Comparison of ENCODE assay signal across 8 cellular contexts in the genomic region with DNA sequence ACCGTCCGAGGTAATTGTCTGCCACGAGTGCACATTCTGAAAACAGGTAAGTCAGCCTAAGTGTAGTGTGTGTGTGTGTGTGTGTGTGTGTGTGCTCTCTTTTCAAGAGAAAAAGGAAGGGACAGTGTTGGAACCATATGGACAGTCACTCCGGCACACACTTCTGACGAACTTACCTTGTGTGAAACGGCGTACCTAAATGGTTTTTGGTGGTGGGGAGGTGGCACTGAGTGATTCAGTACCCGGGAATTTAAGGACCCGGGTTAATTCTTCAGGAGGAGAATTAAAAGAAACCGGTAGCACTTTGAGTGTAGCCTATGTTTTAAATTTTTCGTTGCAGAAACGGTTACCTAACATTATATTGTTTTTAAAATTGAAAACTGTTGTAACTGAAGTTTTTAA. TPM values are rescaled to one million over a fixed set of nuclear protein-coding genes. Genes with fewer than 3 reads are reported as not detected.
DNase-seq lines count a peak whose midpoint lies in the region; ATAC-seq and TF ChIP-seq lines count a peak whose summit lies in the region.

No MANE protein-coding gene starts in this region.

- H3K27me3 ChIP-seq in CD8-positive, alpha-beta memory T cell (ENCODE audit: insufficient read depth, low read length, poor library complexity, severe bottlenecking), result no peaks in the 10 kb centered on the region
- H3K27me3 ChIP-seq in dorsolateral prefrontal cortex, result no peaks in the 10 kb centered on the region

- H3K9me3 Mint-ChIP-seq in CD8-positive, alpha-beta memory T cell, result peaks cover 0 to 2% (median 0%) of the 10 kb centered on the region in 5 donors
- no peaks in the 10 kb centered on the region for H3K9me3 Mint-ChIP-seq in naive thymus-derived CD8-positive, alpha-beta T cell

- H3K4me3 ChIP-seq in CD8-positive, alpha-beta memory T cell (ENCODE audit: low read length), result peak overlapping the region; percentile 94
- H3K4me3 ChIP-seq in Jurkat, Clone E6-1 (ENCODE audit: low read length), result peak overlapping the region; percentile 95
- peak overlapping the region; percentile 63 to 99 (median 92) for H3K4me3 ChIP-seq in dorsolateral prefrontal cortex

- H3K36me3 Mint-ChIP-seq in CD8-positive, alpha-beta memory T cell, result peaks cover under 1 to 49% (median 10%) of the 10 kb centered on the region in 3 donors
- H3K36me3 Mint-ChIP-seq in naive thymus-derived CD8-positive, alpha-beta T cell, result peaks cover 0 to 35% (median 7%) of the 10 kb centered on the region in 3 donors

- DNase-seq in CD8-positive, alpha-beta memory T cell, result no peak
- DNase-seq in Jurkat, Clone E6-1 (ENCODE audit: low read depth, low spot score), result no peak
- DNase-seq in dorsolateral prefrontal cortex (no peak), NCI-H2029 (lab: John Stamatoyannopoulos, UW) (no peak), hepatic stellate cell (ENCODE audit: low spot score) (no peak), NCI-H1694 treated with DMSO at 0.1 percent for 48 hours (lab: John Stamatoyannopoulos, UW) (no peak)
- DNase-seq in naive thymus-derived CD8-positive, alpha-beta T cell, result no peak

- H3K9me3 ChIP-seq in CD8-positive, alpha-beta memory T cell (ENCODE audit: low read length), result no peaks in the 10 kb centered on the region

- H3K27me3 Mint-ChIP-seq in CD8-positive, alpha-beta memory T cell, result peaks cover 0 to 5% of the 10 kb centered on the region in 2 donors
- peaks cover 0 to 3% (median 0%) of the 10 kb centered on the region in 5 donors for H3K27me3 Mint-ChIP-seq in naive thymus-derived CD8-positive, alpha-beta T cell

- POLR2A ChIA-PET in CD8-positive, alpha-beta memory T cell (lab: Charles Lee), result interaction anchor here (0.6 to 1.2 kb wide), 2 partner anchors 9 kb away, joined by 3 to 4 read pairs; no protein-coding TSS in a partner anchor
- POLR2A ChIA-PET in naive thymus-derived CD8-positive, alpha-beta T cell (lab: Charles Lee), result interaction anchor here (0.9 to 1.4 kb wide), 5 partner anchors 9 to 1219 kb away, joined by 3 to 6 read pairs (median 4); a partner anchor contains a TSS

- peak overlapping the region; percentile 97 for H3K27ac ChIP-seq in CD8-positive, alpha-beta memory T cell (ENCODE audit: low read depth, low read length)
- peak overlapping the region in 58 of 59 donors; percentile 26 to 99 (median 97) for H3K27ac ChIP-seq in dorsolateral prefrontal cortex

- CTCF ChIA-PET in CD8-positive, alpha-beta memory T cell (lab: Charles Lee), result interaction anchor here (1.1 to 1.5 kb wide), 7 partner anchors 9 to 59 kb away, joined by 4 to 11 read pairs (median 6); no protein-coding TSS in a partner anchor

- peaks cover 9% of the 10 kb centered on the region for H3K36me3 ChIP-seq in CD8-positive, alpha-beta memory T cell (ENCODE audit: insufficient read depth, low read length)

- H3K4me1 Mint-ChIP-seq in CD8-positive, alpha-beta memory T cell, result peaks cover 46 to 64% (median 57%) of the 10 kb centered on the region in 3 donors
- H3K4me1 Mint-ChIP-seq in naive thymus-derived CD8-positive, alpha-beta T cell, result peaks cover 10 to 57% (median 41%) of the 10 kb centered on the region in 4 donors

- peak; percentile 3 to 11 for ATAC-seq in naive thymus-derived CD8-positive, alpha-beta T cell
- ATAC-seq in GM18907 (IDR thresholded peaks at IDR 0.05; ENCODE audit: unreplicated experiment), result no peak

- intact Hi-C loops in dorsolateral prefrontal cortex (cut with DNase I), result loop anchor here (2.0 to 10.0 kb wide), 3 partner anchors 609 to 1621 kb away; a partner anchor contains a TSS

- peak overlapping the region; percentile 94 to 100 (median 98) for H3K27ac Mint-ChIP-seq in CD8-positive, alpha-beta memory T cell
- H3K27ac Mint-ChIP-seq in naive thymus-derived CD8-positive, alpha-beta T cell, result peak overlapping the region; percentile 93 to 99 (median 97)

- H3K4me1 ChIP-seq in CD8-positive, alpha-beta memory T cell (ENCODE audit: insufficient read depth, low read length), result peaks cover 37% of the 10 kb centered on the region

- H3K4me3 Mint-ChIP-seq in CD8-positive, alpha-beta memory T cell, result peak overlapping the region; percentile 92 to 99 (median 97)
- peak overlapping the region; percentile 90 to 100 (median 97) for H3K4me3 Mint-ChIP-seq in naive thymus-derived CD8-positive, alpha-beta T cell

- no peak for TF ChIP-seq CTCF in dorsolateral prefrontal cortex (IDR thresholded peaks at IDR 0.05 in 54 of 56, conservative IDR thresholded peaks at IDR 0.05 in 2 of 56; ENCODE audit: low read depth in 1 of 56, partially characterized antibody in 56 of 56)

RNA-seq across cellular contexts. Expression of a gene that starts 0.3 kb away (rescaled TPM):
- 10 to 100 TPM; 16.0 to 16.3 TPM for total RNA-seq in CD8-positive, alpha-beta memory T cell
- 9.9 TPM for polyA plus RNA-seq in CD8-positive, alpha-beta memory T cell
- polyA plus RNA-seq in Jurkat, Clone E6-1 (2012; ENCODE audit: insufficient read depth, insufficient read length), result 10.4 TPM
- total RNA-seq in dorsolateral prefrontal cortex, result 10 to 100 TPM; 19.6 to 46.4 (median 29.3) TPM
- total RNA-seq in naive thymus-derived CD8-positive, alpha-beta T cell, result 10 to 100 TPM; 20.1 to 24.7 TPM
- polyA plus RNA-seq in naive thymus-derived CD8-positive, alpha-beta T cell, result 1 to 10 TPM; 6.7 to 8.3 (median 7.5) TPM

RNA-seq across cellular contexts. Expression of a gene that starts 0.9 kb away (rescaled TPM):
- 100 to 1,000 TPM; 111 to 117 TPM for total RNA-seq in CD8-positive, alpha-beta memory T cell
- polyA plus RNA-seq in CD8-positive, alpha-beta memory T cell, result 73.4 TPM
- 47.1 TPM for polyA plus RNA-seq in Jurkat, Clone E6-1 (2012; ENCODE audit: insufficient read depth, insufficient read length)
- total RNA-seq in dorsolateral prefrontal cortex, result 10 to 100 TPM; 56.1 to 92.2 (median 74.2) TPM
- 100 to 1,000 TPM; 139 to 149 TPM for total RNA-seq in naive thymus-derived CD8-positive, alpha-beta T cell
- polyA plus RNA-seq in naive thymus-derived CD8-positive, alpha-beta T cell, result 10 to 100 TPM; 15.9 to 65.0 (median 31.2) TPM
